Comparison of ENCODE assay signal across 8 cellular contexts in genomic region chr12:6533653-6534157, GRCh38. TPM values are rescaled to one million over a fixed set of nuclear protein-coding genes. Genes with fewer than 3 reads are reported as not detected.
A peak's percentile ranks its signal among the peaks of the same experiment; 100 is the strongest.
DNase-seq lines count a peak whose midpoint lies in the region; ATAC-seq lines count a peak whose summit lies in the region.

No MANE protein-coding gene starts in this region.

- ATAC-seq in GM18868 (IDR thresholded peaks at IDR 0.05; ENCODE audit: unreplicated experiment) (peak; percentile 27), HG03064 (IDR thresholded peaks at IDR 0.05; ENCODE audit: low read depth, unreplicated experiment) (peak; percentile 22), left lobe of liver (peak; percentile 35)

- no peaks in the 10 kb centered on the region for H3K27me3 Mint-ChIP-seq in T-helper 1 cell treated with Interleukin-12 subunit alpha and Interleukin-12 subunit beta and Interleukin-4 antibody, amounts not matched to agents 30 μg/mL and 1 μg/mL, for 36 hours (ENCODE audit: low read depth)

- peaks cover 42 to 60% (median 43%) of the 10 kb centered on the region in 11 experiments for H4K20me1 ChIP-seq in BLaER1 treated with 17β-estradiol and CSF1 and Interleukin-3, amounts not matched to agents 10 nM and 100 nM

- peak overlapping the region; percentile 41 to 100 (median 99); a peak in 21 of 22 replicates for H3K27ac ChIP-seq in BLaER1 treated with 17β-estradiol and CSF1 and Interleukin-3, amounts not matched to agents 10 nM and 100 nM

- peak overlapping the region; percentile 93 to 100 (median 96) for H3K4me3 ChIP-seq in BLaER1 treated with 17β-estradiol and CSF1 and Interleukin-3, amounts not matched to agents 10 nM and 100 nM

- peak overlapping the region; percentile 98 for H3K27ac Mint-ChIP-seq in T-helper 1 cell treated with Interleukin-12 subunit alpha and Interleukin-12 subunit beta and Interleukin-4 antibody, amounts not matched to agents 30 μg/mL and 1 μg/mL, for 36 hours

- H3K27me3 ChIP-seq in BLaER1 treated with 17β-estradiol and CSF1 and Interleukin-3, amounts not matched to agents 10 nM and 100 nM = no peaks in the 10 kb centered on the region

- peak overlapping the region; percentile 92 for H3K4me3 Mint-ChIP-seq in T-helper 1 cell treated with Interleukin-12 subunit alpha and Interleukin-12 subunit beta and Interleukin-4 antibody, amounts not matched to agents 30 μg/mL and 1 μg/mL, for 36 hours

- peaks cover 44 to 60% (median 55%) of the 10 kb centered on the region in 10 experiments for H3K4me1 ChIP-seq in BLaER1 treated with 17β-estradiol and CSF1 and Interleukin-3, amounts not matched to agents 10 nM and 100 nM

- peak overlapping the region; percentile 65 to 100 (median 99) for H3K9ac ChIP-seq in BLaER1 treated with 17β-estradiol and CSF1 and Interleukin-3, amounts not matched to agents 10 nM and 100 nM

- H3K36me3 ChIP-seq in BLaER1 treated with 17β-estradiol and CSF1 and Interleukin-3, amounts not matched to agents 10 nM and 100 nM = peaks cover 62 to 77% (median 69%) of the 10 kb centered on the region in 11 experiments

- DNase-seq in NCI-H1930 (lab: John Stamatoyannopoulos, UW) (peak; percentile 87 to 94), dedifferentiated amniotic fluid mesenchymal stem cell (ENCODE audit: extremely low spot score) (peak; percentile 80), left lobe of liver (ENCODE audit: low spot score) (peak; percentile 76)
- peak in 4 of 6 experiments; percentile 10 to 75 (median 50) for DNase-seq in stimulated activated naive CD4-positive, alpha-beta T cell (lab: John Stamatoyannopoulos, UW)

- H3K9me3 Mint-ChIP-seq in T-helper 1 cell treated with Interleukin-12 subunit alpha and Interleukin-12 subunit beta and Interleukin-4 antibody, amounts not matched to agents 30 μg/mL and 1 μg/mL, for 36 hours = no peaks in the 10 kb centered on the region

- peaks cover 54% of the 10 kb centered on the region for H3K36me3 Mint-ChIP-seq in T-helper 1 cell treated with Interleukin-12 subunit alpha and Interleukin-12 subunit beta and Interleukin-4 antibody, amounts not matched to agents 30 μg/mL and 1 μg/mL, for 36 hours (ENCODE audit: low read depth)

- H3K4me1 Mint-ChIP-seq in T-helper 1 cell treated with Interleukin-12 subunit alpha and Interleukin-12 subunit beta and Interleukin-4 antibody, amounts not matched to agents 30 μg/mL and 1 μg/mL, for 36 hours (ENCODE audit: low read depth) = peaks cover 39% of the 10 kb centered on the region

- peak overlapping the region; percentile 91 to 100 (median 98) for H3K4me2 ChIP-seq in BLaER1 treated with 17β-estradiol and CSF1 and Interleukin-3, amounts not matched to agents 10 nM and 100 nM

- H3K9me3 ChIP-seq in BLaER1 treated with 17β-estradiol and CSF1 and Interleukin-3, amounts not matched to agents 10 nM and 100 nM (replicated peaks in 1 of 11) = no peaks in the 10 kb centered on the region

RNA-seq across cellular contexts. Expression of gene GAPDH, which starts 0.6 kb away (rescaled TPM):
- total RNA-seq in left lobe of liver = 1,145 TPM

RNA-seq across cellular contexts. Expression of gene IFFO1, which starts 22.1 kb away (rescaled TPM):
- total RNA-seq in left lobe of liver = 8.8 TPM

RNA-seq across cellular contexts. Expression of gene NOP2, which starts 34.4 kb away (rescaled TPM):
- 14.9 TPM for total RNA-seq in left lobe of liver

RNA-seq across cellular contexts. Expression of gene NCAPD2, which starts 39.8 kb away (rescaled TPM):
- 9.0 TPM for total RNA-seq in left lobe of liver

RNA-seq across cellular contexts. Expression of gene MRPL51, which starts 40.6 kb away (rescaled TPM):
- total RNA-seq in left lobe of liver = 84.1 TPM

Comparison
In these comparisons a context has a peak if more than half of its experiments do, and no peak if none do; other contexts are left out.
1. Peak in every context shown above with its lines: DNase-seq, ATAC-seq, H3K4me3 ChIP-seq and H3K27ac ChIP-seq.